10 cellular contexts compared by ENCODE assay signal in genomic region chr11:47611240-47611863, GRCh38. TPM values are rescaled to one million over a fixed set of nuclear protein-coding genes. Genes with fewer than 3 reads are reported as not detected.
DNase-seq lines count a peak whose midpoint lies in the region; ATAC-seq and TF ChIP-seq lines count a peak whose summit lies in the region.
"Had no signal": no experiment of that assay in that cellular context is flagged by ENCODE, and none has a peak within 500 bp of the region (broad histone marks: within the 10 kb centered on the region; RNA-seq: fewer than 3 reads in every experiment).

No MANE protein-coding gene starts in this region.

- H3K27ac ChIP-seq in DOHH2 (ENCODE audit: low read depth, low read length) (peak overlapping the region; percentile 4; the same call in 1 of the 2 replicates), PC-9 (no peak overlapping the region)

- H3K4me3 Mint-ChIP-seq in effector memory CD8-positive, alpha-beta T cell: no peak overlapping the region
- H3K4me3 Mint-ChIP-seq: CD8-positive, alpha-beta memory T cell had no signal

- CTCF ChIA-PET in PC-9 (lab: Charles Lee): no interaction called here

- H3K27me3 ChIP-seq in DOHH2 (ENCODE audit: control insufficient read depth, low read length): 0 out of 2 replicates have a peak, but pooled peaks cover 2% of the 10 kb centered on the region
- no peaks in the 10 kb centered on the region for H3K27me3 ChIP-seq in PC-9 (ENCODE audit: insufficient read depth, low read depth)

- H3K4me3 ChIP-seq in DOHH2 (ENCODE audit: low read length) (peak overlapping the region; percentile 22), PC-9 (no peak overlapping the region)

- H3K27me3 Mint-ChIP-seq in effector memory CD8-positive, alpha-beta T cell: no peaks in the 10 kb centered on the region
- H3K27me3 Mint-ChIP-seq: CD8-positive, alpha-beta memory T cell had no signal

- peak overlapping the region; percentile 40 for H3K4me2 ChIP-seq in DOHH2 (ENCODE audit: low read length)
- H3K4me2 ChIP-seq in PC-9: no peak overlapping the region

- ATAC-seq in GM21367 (IDR thresholded peaks at IDR 0.05; ENCODE audit: unreplicated experiment) (peak; percentile 79), HG03442 (IDR thresholded peaks at IDR 0.05; ENCODE audit: unreplicated experiment) (peak; percentile 81)
- no peak for ATAC-seq in effector memory CD8-positive, alpha-beta T cell (replicated peaks)

- POLR2A ChIA-PET in PC-9 (lab: Charles Lee; ENCODE audit: unreplicated experiment): no interaction called here

- H3K9me3 ChIP-seq in DOHH2 (ENCODE audit: control insufficient read depth, insufficient read depth, low read length) (no peaks in the 10 kb centered on the region), PC-9 (ENCODE audit: insufficient read depth, low read depth) (no peaks in the 10 kb centered on the region)

- peak overlapping the region; percentile 6 to 14 for H3K27ac Mint-ChIP-seq in effector memory CD8-positive, alpha-beta T cell

- TF ChIP-seq CTCF in DOHH2 (IDR thresholded peaks at IDR 0.05; ENCODE audit: low read depth, low read length, poor library complexity, severe bottlenecking) (no peak), PC-9 (conservative IDR thresholded peaks at IDR 0.05) (no peak)

- H3K36me3 ChIP-seq in DOHH2 (ENCODE audit: control insufficient read depth, low read length) (no peaks in the 10 kb centered on the region), PC-9 (ENCODE audit: low read depth) (no peaks in the 10 kb centered on the region)

- peaks cover 13% of the 10 kb centered on the region for H3K36me3 Mint-ChIP-seq in effector memory CD8-positive, alpha-beta T cell (ENCODE audit: insufficient read depth)

- H3F3A ChIP-seq in DOHH2 (ENCODE audit: control insufficient read depth, insufficient read depth) (peaks cover 2% of the 10 kb centered on the region; the same call in 1 of the 2 replicates), PC-9 (ENCODE audit: insufficient read depth, low read depth) (no peaks in the 10 kb centered on the region; the same call in 1 of the 2 replicates)

- H3K4me1 ChIP-seq in DOHH2 (ENCODE audit: control insufficient read depth, low read length) (peaks cover 16% of the 10 kb centered on the region), PC-9 (replicated peaks; ENCODE audit: insufficient read depth) (no peaks in the 10 kb centered on the region)

- H3K4me1 Mint-ChIP-seq in effector memory CD8-positive, alpha-beta T cell (ENCODE audit: low read depth in 2 of 2): peaks cover 3 to 4% of the 10 kb centered on the region in 2 donors

- no peaks in the 10 kb centered on the region for H4K20me1 ChIP-seq in DOHH2 (ENCODE audit: control insufficient read depth, insufficient read depth, low read depth, low read length)
- H4K20me1 ChIP-seq in PC-9 (ENCODE audit: insufficient read depth): no peaks in the 10 kb centered on the region

- no peak overlapping the region for H2AFZ ChIP-seq in PC-9

- BruUV-seq in PC-9 (replicated peaks; lab: Mats Ljungman, UMichigan): no TSS peak

- H3K9me3 Mint-ChIP-seq in effector memory CD8-positive, alpha-beta T cell: no peaks in the 10 kb centered on the region
- H3K9me3 Mint-ChIP-seq: CD8-positive, alpha-beta memory T cell had no signal

- no peak for DNase-seq in effector memory CD8-positive, alpha-beta T cell
- DNase-seq in NCI-H1048 (lab: John Stamatoyannopoulos, UW) (no peak), NCI-H524 treated with DMSO at 0.1 percent for 48 hours (lab: John Stamatoyannopoulos, UW) (no peak), PC-9 (no peak), COLO668 (lab: John Stamatoyannopoulos, UW; ENCODE audit: unreplicated experiment) (no peak)
- DNase-seq: CD8-positive, alpha-beta memory T cell had no signal

- H3K9me2 ChIP-seq in DOHH2 (replicated peaks; ENCODE audit: control insufficient read depth, low read length) (no peaks in the 10 kb centered on the region), PC-9 (ENCODE audit: insufficient read depth) (no peaks in the 10 kb centered on the region)

- intact Hi-C loops in PC-9 (cut with micrococcal nuclease; ENCODE audit: unreplicated experiment): no loop called here

- no peaks in the 10 kb centered on the region for H3K79me2 ChIP-seq in DOHH2 (ENCODE audit: control insufficient read depth, low read length)
- H3K79me2 ChIP-seq in PC-9 (ENCODE audit: low read depth): no peaks in the 10 kb centered on the region

RNA-seq across cellular contexts. Expression of gene C1QTNF4, which starts 17.1 kb away (rescaled TPM):
- total RNA-seq in PC-9 (2021): 0.22 and 0.63 TPM in 2 replicates

RNA-seq across cellular contexts. Expression of gene FAM180B, which starts 24.9 kb away (rescaled TPM):
- total RNA-seq in PC-9 (2021): not detected in 2 replicates
- total RNA-seq: fibroblast of villous mesenchyme had no signal

RNA-seq across cellular contexts. Expression of gene MTCH2, which starts 31.0 kb away (rescaled TPM):
- 147 and 167 TPM in 2 replicates for total RNA-seq in PC-9 (2021)

RNA-seq across cellular contexts. Expression of gene NDUFS3, which starts 32.5 kb away (rescaled TPM):
- total RNA-seq in PC-9 (2021): 119 and 140 TPM in 2 replicates

RNA-seq across cellular contexts. Expression of gene KBTBD4, which starts 32.6 kb away (rescaled TPM):
- 20.2 and 20.3 TPM in 2 replicates for total RNA-seq in PC-9 (2021)
